ENCODE assay signal across 1 cellular context in the genomic region with DNA sequence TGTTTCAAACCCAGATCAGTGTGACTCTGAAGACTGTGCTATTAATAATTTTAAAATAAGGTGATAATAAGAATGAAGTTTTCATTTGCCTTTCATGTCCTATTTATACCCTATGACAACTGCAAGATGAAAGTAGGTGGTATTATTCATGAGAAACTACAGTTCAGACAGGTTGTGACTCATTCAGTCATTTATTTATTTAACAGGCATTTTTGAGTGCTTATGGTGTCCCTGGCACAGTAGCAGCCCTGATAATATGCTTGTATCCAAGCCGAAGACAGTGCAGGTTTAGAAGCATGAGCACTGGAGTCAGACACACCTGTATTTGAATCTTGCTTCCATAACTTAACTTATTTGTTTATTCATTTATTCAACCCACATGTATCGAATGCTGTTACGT.
TF ChIP-seq lines count a peak whose summit lies in the region.

No MANE protein-coding gene starts in this region.

TF ChIP-seq in IMR-90, 13 proteins besides CTCF, POLR2A, EP300 and RAD21:
- TF ChIP-seq ELK1 (IDR thresholded peaks at IDR 0.05; ENCODE audit: borderline replicate concordance, low read depth, low read length): no peak
- TF ChIP-seq FOS (IDR thresholded peaks at IDR 0.05; ENCODE audit: low read depth, low read length): peak; percentile 34; the same call in 1 of the 2 replicates
